20 cellular contexts compared by ENCODE assay signal in genomic region chr3:42633544-42633943, GRCh38. TPM values are rescaled to one million over a fixed set of nuclear protein-coding genes. Genes with fewer than 3 reads are reported as not detected.
DNase-seq lines count a peak whose midpoint lies in the region; ATAC-seq and TF ChIP-seq lines count a peak whose summit lies in the region.
"Had no signal": no experiment of that assay in that cellular context is flagged by ENCODE, and none has a peak within 500 bp of the region (broad histone marks: within the 10 kb centered on the region; RNA-seq: fewer than 3 reads in every experiment).

No MANE protein-coding gene starts in this region.

- DNase-seq in heart left ventricle (no peak), right cardiac atrium (no peak), Caco-2 (no peak), T-cell (no peak), iris pigment epithelial cell (ENCODE audit: low read depth) (peak; percentile 72), SW 1271 (lab: John Stamatoyannopoulos, UW) (no peak)
- DNase-seq: DMS79 treated with DMSO at 0.1 percent for 48 hours; NCI-H1105 treated with DMSO at 0.1 percent for 48 hours; NCI-H1694; NCI-H2081 treated with DMSO at 0.1 percent for 48 hours; NCI-H748 treated with DMSO at 0.1 percent for 48 hours; NK-92 treated with Interleukin-12 subunit alpha and Interleukin-12 subunit beta, amount 100 ng/mL, for 24 hours; SHP77 had no signal

- H3K9me3 ChIP-seq in heart left ventricle (no peaks in the 10 kb centered on the region), right cardiac atrium (ENCODE audit: control insufficient read depth, low read length) (no peaks in the 10 kb centered on the region), Caco-2 (no peaks in the 10 kb centered on the region)
- H3K9me3 ChIP-seq: BLaER1 treated with 17β-estradiol and CSF1 and Interleukin-3, amounts not matched to agents 10 nM and 100 nM had no signal

- H3K36me3 ChIP-seq in heart left ventricle (peaks cover 0 to 100% (median 97%) of the 10 kb centered on the region in 9 donors), Caco-2 (ENCODE audit: control insufficient read depth, insufficient read depth, low read length) (peaks cover 3% of the 10 kb centered on the region)

- POLR2A ChIA-PET in Caco-2 (lab: Charles Lee) = no interaction called here
- POLR2A ChIA-PET in T-cell (lab: Charles Lee) = no interaction called here

- H3K27me3 ChIP-seq in heart left ventricle (no peaks in the 10 kb centered on the region), right cardiac atrium (ENCODE audit: control insufficient read depth, insufficient read depth) (no peaks in the 10 kb centered on the region), Caco-2 (replicated peaks; ENCODE audit: control insufficient read depth, insufficient read depth, low read length) (no peaks in the 10 kb centered on the region)
- H3K27me3 ChIP-seq: BLaER1 treated with 17β-estradiol and CSF1 and Interleukin-3, amounts not matched to agents 10 nM and 100 nM had no signal

- H3K27me3 Mint-ChIP-seq in Caco-2 (ENCODE audit: insufficient read depth, unreplicated experiment) (no peaks in the 10 kb centered on the region), T-cell (no peaks in the 10 kb centered on the region)

- peak; percentile 54 to 70 (median 66) for ATAC-seq in heart left ventricle
- no peak for ATAC-seq in right cardiac atrium
- ATAC-seq in T-cell (replicated peaks in 1 of 4) = no peak
- no peak for ATAC-seq in HG02852 (IDR thresholded peaks at IDR 0.05; ENCODE audit: unreplicated experiment)
- ATAC-seq in HG03354 (IDR thresholded peaks at IDR 0.05; ENCODE audit: poor library complexity, severe bottlenecking, unreplicated experiment) = no peak
- ATAC-seq: K562 had no signal

- 58 to 65% (median 60%) methylated on average over 6 of the region's 6 CpGs for WGBS in heart left ventricle, 4 donors
- WGBS in right cardiac atrium = 83% methylated on average over 6 of the region's 6 CpGs

- H3K4me1 ChIP-seq in heart left ventricle (peaks cover 0 to 24% (median 3%) of the 10 kb centered on the region in 12 donors), right cardiac atrium (ENCODE audit: control insufficient read depth, insufficient read depth, low read length) (no peaks in the 10 kb centered on the region), Caco-2 (no peaks in the 10 kb centered on the region)

- no TSS peak for BruUV-seq in Caco-2 (replicated peaks; lab: Mats Ljungman, UMichigan)

- H3K9me3 Mint-ChIP-seq in Caco-2 (ENCODE audit: unreplicated experiment) (no peaks in the 10 kb centered on the region), T-cell (no peaks in the 10 kb centered on the region)

- H3K4me1 Mint-ChIP-seq in Caco-2 (ENCODE audit: low read depth, unreplicated experiment) (peaks cover 8% of the 10 kb centered on the region), T-cell (peaks cover 0 to 4% (median 3%) of the 10 kb centered on the region in 3 donors)

- H3K36me3 Mint-ChIP-seq in Caco-2 (ENCODE audit: insufficient read depth, unreplicated experiment) = peaks cover 36% of the 10 kb centered on the region
- H3K36me3 Mint-ChIP-seq in T-cell = peaks cover 42% of the 10 kb centered on the region

- no peak overlapping the region for H3K4me3 ChIP-seq in heart left ventricle
- no peak overlapping the region for H3K4me3 ChIP-seq in right cardiac atrium (ENCODE audit: low read length)
- H3K4me3 ChIP-seq in Caco-2 (ENCODE audit: low read depth, low read length) = no peak overlapping the region
- H3K4me3 ChIP-seq: BLaER1 treated with 17β-estradiol and CSF1 and Interleukin-3, amounts not matched to agents 10 nM and 100 nM; K562; SK-N-MC had no signal

- TF ChIP-seq CTCF in heart left ventricle (IDR thresholded peaks at IDR 0.05) (no peak), Caco-2 (IDR thresholded peaks at IDR 0.05; ENCODE audit: insufficient read depth in 1 of 2, low read depth in 1 of 2, low read length in 1 of 2, severe bottlenecking in 1 of 2, unreplicated experiment in 1 of 2) (no peak)

- CTCF ChIA-PET in Caco-2 (lab: Charles Lee) = interaction anchor here (0.5 kb wide), 1 partner anchor 20 kb away, joined by 3 read pairs; no protein-coding TSS in a partner anchor
- CTCF ChIA-PET in T-cell (lab: Charles Lee) = interaction anchor here in 1 of 2 donors (0.5 to 1.0 kb wide), 2 partner anchors 12 to 20 kb away, joined by 3 read pairs; no protein-coding TSS in a partner anchor

- H3K27ac ChIP-seq in heart left ventricle (peak overlapping the region in 10 of 12 donors; percentile 1 to 67 (median 41)), right cardiac atrium (ENCODE audit: low read length) (no peak overlapping the region)
- H3K27ac ChIP-seq: BLaER1 treated with 17β-estradiol and CSF1 and Interleukin-3, amounts not matched to agents 10 nM and 100 nM; SK-N-MC had no signal

- no peak for TF ChIP-seq POLR2A in heart left ventricle (IDR thresholded peaks at IDR 0.05)

- H3K4me3 Mint-ChIP-seq in Caco-2 (ENCODE audit: unreplicated experiment) = no peak overlapping the region
- H3K4me3 Mint-ChIP-seq in T-cell = no peak overlapping the region

- intact Hi-C loops in heart left ventricle (cut with DNase I) = no loop called here
- intact Hi-C loops in right cardiac atrium (cut with DNase I) = no loop called here
- intact Hi-C loops in Caco-2 (cut with micrococcal nuclease; ENCODE audit: unreplicated experiment) = no loop called here

- H3K27ac Mint-ChIP-seq in Caco-2 (ENCODE audit: unreplicated experiment) = peak overlapping the region; percentile 6
- H3K27ac Mint-ChIP-seq in T-cell = peak overlapping the region; percentile 29 to 47

RNA-seq across cellular contexts. Expression of gene ZBTB47, which starts 20.0 kb away (rescaled TPM):
- total RNA-seq in heart left ventricle = 100 to 1,000 TPM in 7 of 9 donors, 10 to 100 TPM in 2; 76.6 to 184 (median 131) TPM
- polyA plus RNA-seq in heart left ventricle = 100 to 1,000 TPM; 110 to 111 TPM
- total RNA-seq in right cardiac atrium = 100 to 1,000 TPM; 100 to 141 (median 118) TPM
- polyA plus RNA-seq in right cardiac atrium = 99.5 TPM
- 4.8 and 5.2 TPM in 2 replicates for total RNA-seq in Caco-2 (2022)
- total RNA-seq in T-cell = 1 to 10 TPM in 2 of 5 donors, under 1 TPM in 3; 0.53 to 1.2 (median 0.98) TPM

RNA-seq across cellular contexts. Expression of gene NKTR, which starts 33.1 kb away (rescaled TPM):
- total RNA-seq in heart left ventricle (10 to 100 TPM; 14.6 to 40.6 (median 20.9) TPM), right cardiac atrium (10 to 100 TPM; 27.7 to 35.8 (median 29.5) TPM), Caco-2 (2022) (66.6 and 67.9 TPM in 2 replicates), T-cell (100 to 1,000 TPM; 185 to 252 (median 209) TPM)
- polyA plus RNA-seq in heart left ventricle (10 to 100 TPM; 10.7 to 31.3 TPM), right cardiac atrium (22.6 TPM)

RNA-seq across cellular contexts. Expression of gene SS18L2, which starts 42.9 kb away (rescaled TPM):
- total RNA-seq in heart left ventricle = 10 to 100 TPM; 10.7 to 16.9 (median 12.8) TPM
- polyA plus RNA-seq in heart left ventricle = 10 to 100 TPM; 30.9 to 34.6 TPM
- 10 to 100 TPM; 11.8 to 14.2 (median 13.5) TPM for total RNA-seq in right cardiac atrium
- polyA plus RNA-seq in right cardiac atrium = 26.7 TPM
- 37.3 and 38.7 TPM in 2 replicates for total RNA-seq in Caco-2 (2022)
- 10 to 100 TPM; 33.0 to 52.6 (median 46.4) TPM for total RNA-seq in T-cell

RNA-seq across cellular contexts. Expression of gene SEC22C, which starts 51.8 kb away (rescaled TPM):
- total RNA-seq in heart left ventricle (10 to 100 TPM; 19.9 to 40.5 (median 28.9) TPM), right cardiac atrium (10 to 100 TPM; 24.9 to 29.9 (median 28.4) TPM), Caco-2 (2022) (33.4 and 36.4 TPM in 2 replicates), T-cell (10 to 100 TPM; 50.1 to 71.2 (median 53.6) TPM)
- polyA plus RNA-seq in heart left ventricle (10 to 100 TPM; 17.4 to 35.1 TPM), right cardiac atrium (20.2 TPM)

RNA-seq across cellular contexts. Expression of gene KLHL40, which starts 51.8 kb away (rescaled TPM):
- total RNA-seq in heart left ventricle = 1 to 10 TPM in 2 of 9 donors, under 1 TPM in 6, not detected in 1; 0.19 to 5.6 (median 0.73) TPM
- polyA plus RNA-seq in heart left ventricle = 1 to 10 TPM in 1 of 2 donors, under 1 TPM in 1; 0.61 to 6.8 TPM
- total RNA-seq in right cardiac atrium = 1 to 10 TPM in 1 of 4 donors, under 1 TPM in 3; 0.09 to 1.6 (median 0.40) TPM
- 0.29 TPM for polyA plus RNA-seq in right cardiac atrium
- not detected in 2 replicates for total RNA-seq in Caco-2 (2022)
- not detected for total RNA-seq in T-cell
- total RNA-seq: H4, K562, NCI-H460 had no signal
- polyA plus RNA-seq: K562 had no signal

Comparison
In these comparisons a context has a peak if more than half of its experiments do, and no peak if none do; other contexts are left out.
1. ATAC-seq: peak in heart left ventricle (4 of 4); none in right cardiac atrium (0 of 2), T-cell (0 of 4), HG02852 (single experiment) and HG03354 (single experiment).
2. RNA of gene ZBTB47, which starts 20.0 kb away (total RNA-seq): 76.6 to 184 TPM in heart left ventricle and 100 to 141 TPM in right cardiac atrium; 4.8 to 5.2 TPM in Caco-2 and 0.53 to 1.2 TPM in T-cell; every median in the first group is over 10 times any median in the second.